Comparison of ENCODE assay signal across 8 cellular contexts in the genomic region with DNA sequence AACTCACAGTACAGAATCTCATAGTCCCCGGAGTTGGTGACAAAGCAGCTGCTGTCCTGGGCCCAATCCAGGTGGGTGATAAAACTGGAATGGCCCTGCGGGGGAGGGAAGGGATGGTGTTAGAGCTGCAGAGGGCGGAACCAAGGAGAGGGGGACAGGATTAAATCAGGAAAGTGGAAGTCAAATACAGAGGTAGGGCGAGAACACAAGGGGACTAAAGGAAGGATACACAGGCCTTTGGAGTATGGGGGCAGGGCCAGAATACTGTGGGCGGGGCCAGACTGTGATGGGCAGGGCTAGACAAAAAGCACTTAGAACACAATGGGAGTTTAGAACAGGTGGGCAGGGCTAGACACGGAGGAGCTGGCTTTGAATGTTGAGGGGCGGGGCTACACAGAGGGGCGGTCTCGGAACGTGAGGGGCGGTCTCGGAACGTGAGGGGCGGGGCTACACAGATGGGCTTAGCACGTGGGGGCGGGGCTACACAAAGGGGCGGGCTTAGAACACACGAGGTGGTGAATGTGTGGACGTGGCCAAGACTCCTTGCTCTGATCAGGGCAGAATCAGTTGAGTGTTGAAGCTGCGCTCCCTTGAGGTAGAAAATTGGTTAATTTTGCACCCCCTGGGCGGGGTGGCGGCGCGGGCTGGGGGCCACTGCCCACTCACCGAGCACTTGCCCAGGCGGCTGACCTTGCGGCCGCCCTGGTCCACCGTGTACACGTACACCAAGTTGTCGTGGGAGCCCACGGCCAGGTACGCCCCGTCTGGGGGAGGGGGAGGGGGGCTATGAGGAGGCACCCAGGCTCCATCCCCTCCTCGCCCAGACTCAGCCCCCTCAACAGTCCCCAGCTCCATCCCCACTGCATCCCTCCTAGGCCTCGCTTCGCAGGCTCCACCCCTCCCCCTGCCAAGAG. TPM values are rescaled to one million over a fixed set of nuclear protein-coding genes. Genes with fewer than 3 reads are reported as not detected.
DNase-seq lines count a peak whose midpoint lies in the region; ATAC-seq and TF ChIP-seq lines count a peak whose summit lies in the region.

No MANE protein-coding gene starts in this region.

- H3K9me2 ChIP-seq in DOHH2 (replicated peaks; ENCODE audit: control insufficient read depth, low read length) = no peaks in the 10 kb centered on the region

- peaks cover 9% of the 10 kb centered on the region; the same call in 1 of the 2 replicates for H3K9me1 ChIP-seq in IMR-90 (ENCODE audit: insufficient read depth, low read length)

- DNase-seq in IMR-90 = peak; percentile 80
- peak; percentile 86 for DNase-seq in SK-MEL-5 (ENCODE audit: low read depth, low spot score)
- peak; percentile 50 for DNase-seq in activated gamma-delta T cell treated with Interleukin-2 at 50 U/mL for 16 hours
- peak; percentile 96 for DNase-seq in glutamatergic neuron
- peak; percentile 69 for DNase-seq in prostate gland (ENCODE audit: low spot score)

- peak overlapping the region; percentile 6; the same call in 1 of the 2 replicates for H4K91ac ChIP-seq in IMR-90 (ENCODE audit: insufficient read depth, low read depth, low read length)

- peak; percentile 87 for ATAC-seq in IMR-90 (ENCODE audit: low read depth)
- no peak for ATAC-seq in GM21825 (IDR thresholded peaks at IDR 0.05; ENCODE audit: unreplicated experiment)
- ATAC-seq in HG02588 (IDR thresholded peaks at IDR 0.05; ENCODE audit: unreplicated experiment) = no peak

- H3K79me1 ChIP-seq in IMR-90 (ENCODE audit: low read depth in 1 of 2, low read length in 2 of 2) = peaks cover 0 to 12% of the 10 kb centered on the region in 2 experiments; a peak in 1 of 4 replicates

- peaks cover 8% of the 10 kb centered on the region for H3K36me3 Mint-ChIP-seq in glutamatergic neuron (ENCODE audit: unreplicated experiment)

- no peak overlapping the region for H3K23ac ChIP-seq in IMR-90 (ENCODE audit: low read depth, low read length)

- H3K4ac ChIP-seq in IMR-90 (ENCODE audit: low read depth, low read length) = no peak overlapping the region; the same call in 1 of the 2 replicates

- CTCF ChIA-PET in IMR-90 (lab: Yijun Ruan, JAX) = no interaction called here

- no peak overlapping the region for H2BK20ac ChIP-seq in IMR-90 (ENCODE audit: low read depth, low read length)

- TF ChIP-seq CTCF in DOHH2 (IDR thresholded peaks at IDR 0.05; ENCODE audit: low read depth, low read length, poor library complexity, severe bottlenecking) (no peak), IMR-90 (conservative IDR thresholded peaks at IDR 0.05; ENCODE audit: low read depth, low read length) (no peak), glutamatergic neuron (IDR thresholded peaks at IDR 0.05; ENCODE audit: partially characterized antibody, unreplicated experiment) (no peak), prostate gland (IDR thresholded peaks at IDR 0.05) (no peak)

- no peaks in the 10 kb centered on the region for H3K79me2 ChIP-seq in DOHH2 (ENCODE audit: control insufficient read depth, low read length)

- peak overlapping the region; percentile 82 for H3K4me3 Mint-ChIP-seq in glutamatergic neuron (ENCODE audit: unreplicated experiment)

- no peak overlapping the region; the same call in 2 of the 3 replicates for H2BK15ac ChIP-seq in IMR-90 (ENCODE audit: low read depth, low read length)

- no peaks in the 10 kb centered on the region for H3K4me1 Mint-ChIP-seq in glutamatergic neuron (ENCODE audit: low read depth, unreplicated experiment)

- H4K20me1 ChIP-seq in DOHH2 (ENCODE audit: control insufficient read depth, insufficient read depth, low read depth, low read length) (no peaks in the 10 kb centered on the region), IMR-90 (ENCODE audit: insufficient read depth, low read length) (peaks cover 3% of the 10 kb centered on the region; the same call in 1 of the 2 replicates)

- H3K56ac ChIP-seq in IMR-90 (ENCODE audit: extremely low read depth, insufficient read depth, low read length) = no peak overlapping the region

- no peak for TF ChIP-seq RAD21 in IMR-90 (IDR thresholded peaks at IDR 0.05; ENCODE audit: low read length)

- peak overlapping the region; percentile 56 for H2AFZ ChIP-seq in IMR-90 (replicated peaks; ENCODE audit: low read length, poor library complexity)

- H2BK5ac ChIP-seq in IMR-90 (ENCODE audit: low read depth, low read length, poor library complexity, severe bottlenecking) = peak overlapping the region; percentile 20

- H3K4me3 ChIP-seq in DOHH2 (ENCODE audit: low read length) (peak overlapping the region; percentile 22; the same call in 1 of the 2 replicates), IMR-90 (ENCODE audit: insufficient read depth, low read depth, low read length) (no peak overlapping the region), prostate gland (no peak overlapping the region)

- no peak overlapping the region; the same call in 1 of the 2 replicates for H2BK120ac ChIP-seq in IMR-90 (ENCODE audit: low read depth, low read length)

- intact Hi-C loops in IMR-90 (cut with micrococcal nuclease) (no loop called here), prostate gland (cut with DNase I) (no loop called here)

- H2AK9ac ChIP-seq in IMR-90 (replicated peaks; ENCODE audit: low read depth, low read length, poor library complexity) = peak overlapping the region; percentile 82

- H3K27ac ChIP-seq in DOHH2 (ENCODE audit: low read depth, low read length) (no peak overlapping the region), IMR-90 (ENCODE audit: insufficient read depth, low read length) (no peak overlapping the region), prostate gland (peak overlapping the region in 1 of 2 donors; percentile 66)

- H3K27me3 ChIP-seq in DOHH2 (ENCODE audit: control insufficient read depth, low read length) (no peaks in the 10 kb centered on the region), IMR-90 (ENCODE audit: control insufficient read depth, insufficient read depth, low read length) (no peaks in the 10 kb centered on the region), prostate gland (replicated peaks; ENCODE audit: insufficient read depth) (no peaks in the 10 kb centered on the region)

- H3K9me3 Mint-ChIP-seq in glutamatergic neuron (ENCODE audit: unreplicated experiment) = peaks cover 2% of the 10 kb centered on the region

- H3K9me3 ChIP-seq in DOHH2 (ENCODE audit: control insufficient read depth, insufficient read depth, low read length) (no peaks in the 10 kb centered on the region), IMR-90 (ENCODE audit: control insufficient read depth, insufficient read depth, low read length) (no peaks in the 10 kb centered on the region), prostate gland (no peaks in the 10 kb centered on the region)

- H3K4me1 ChIP-seq in DOHH2 (ENCODE audit: control insufficient read depth, low read length) (peaks cover 11% of the 10 kb centered on the region), IMR-90 (ENCODE audit: control insufficient read depth, insufficient read depth, low read length) (peaks cover 8% of the 10 kb centered on the region), prostate gland (replicated peaks) (peaks cover 6% of the 10 kb centered on the region)

- dilution Hi-C loops in IMR-90 (cut with HindIII; ENCODE audit: low sequenced_read_pairs, unreplicated experiment) = no loop called here

- POLR2A ChIA-PET in IMR-90 (lab: Charles Lee; ENCODE audit: unreplicated experiment) = no interaction called here

- H3K4me2 ChIP-seq in DOHH2 (ENCODE audit: low read length) = peak overlapping the region; percentile 53
- no peak overlapping the region for H3K4me2 ChIP-seq in IMR-90 (ENCODE audit: low read depth, low read length)

- H3F3A ChIP-seq in DOHH2 (ENCODE audit: control insufficient read depth, insufficient read depth) = 0 out of 2 replicates have a peak, but pooled peaks cover 2% of the 10 kb centered on the region

- H3K27me3 Mint-ChIP-seq in glutamatergic neuron (ENCODE audit: unreplicated experiment) = no peaks in the 10 kb centered on the region

- H3K27ac Mint-ChIP-seq in glutamatergic neuron (ENCODE audit: unreplicated experiment) = peak overlapping the region; percentile 91

- no peak overlapping the region for H4K5ac ChIP-seq in IMR-90 (ENCODE audit: low read depth, low read length)

- TF ChIP-seq POLR2A in IMR-90 (IDR thresholded peaks at IDR 0.05; ENCODE audit: low read depth, low read length) (no peak), prostate gland (IDR thresholded peaks at IDR 0.05) (peak; percentile 32)

- H4K8ac ChIP-seq in IMR-90 (ENCODE audit: low read depth in 2 of 2, low read length in 2 of 2) = peak overlapping the region in 1 of 2 experiments; percentile 8; a peak in 1 of 4 replicates

- H3K9ac ChIP-seq in IMR-90 (ENCODE audit: low read depth, low read length) = no peak overlapping the region

- no TSS peak for BruUV-seq in IMR-90 (replicated peaks; lab: Mats Ljungman, UMichigan)

- peak overlapping the region; percentile 71 for H2AK5ac ChIP-seq in IMR-90 (ENCODE audit: low read depth, low read length)

- in situ Hi-C loops in IMR-90 (cut with MboI; ENCODE audit: low sequenced_read_pairs) (no loop called here), SK-MEL-5 (cut with HindIII; ENCODE audit: low pct_unique_long_range_greater_than_20kb, low sequenced_read_pairs) (no loop called here)

- 61% methylated on average over 12 of the region's 37 CpGs; no CpG with 5 or more reads in 1 of the 2 experiments for WGBS in IMR-90 (ENCODE audit: extremely low coverage in 2 of 2, insufficient read length in 1 of 2), 2 experiments
- 44% methylated on average over 37 of the region's 37 CpGs for WGBS in prostate gland

- no peak overlapping the region for H3K14ac ChIP-seq in IMR-90 (replicated peaks; ENCODE audit: low read depth, low read length)

- H3K36me3 ChIP-seq in DOHH2 (ENCODE audit: control insufficient read depth, low read length) (peaks cover 29% of the 10 kb centered on the region), IMR-90 (ENCODE audit: control insufficient read depth, insufficient read depth, low read length) (peaks cover 49% of the 10 kb centered on the region), prostate gland (peaks cover 0 to 4% of the 10 kb centered on the region in 2 donors)

- no peak overlapping the region for H3K18ac ChIP-seq in IMR-90 (ENCODE audit: low read depth, low read length)

RNA-seq across cellular contexts. Expression of a gene that starts 14.0 kb away (rescaled TPM):
- total RNA-seq in IMR-90 (2012; rRNA removed) (not detected in 2 replicates), glutamatergic neuron (ENCODE audit: unreplicated experiment) (not detected), prostate gland (1 to 10 TPM in 1 of 2 donors, under 1 TPM in 1; 0.55 to 2.4 TPM)
- 0.02 and 0.04 TPM in 2 replicates for polyA plus RNA-seq in IMR-90 (2012; rRNA removed)
- polyA plus RNA-seq in IMR-90 (2012; cell fraction: cytosol; rRNA removed) = 0.02 and 0.07 TPM in 2 replicates
- polyA plus RNA-seq in IMR-90 (2012; cell fraction: nucleus; rRNA removed; ENCODE audit: low replicate concordance) = 0.16 and 0.17 TPM in 2 replicates
- total RNA-seq in SK-MEL-5 (2014; rRNA removed; shearing (Covaris generic)) = 0.24 TPM in 1 of 2 replicates, not detected in the other
- polyA plus RNA-seq in SK-MEL-5 (2015; cell fraction: cytosol; rRNA removed) = 0.11 and 0.27 TPM in 2 replicates
- polyA plus RNA-seq in SK-MEL-5 (2015; cell fraction: nucleus; rRNA removed) = 0.11 and 0.42 TPM in 2 replicates

RNA-seq across cellular contexts. Expression of a gene that starts 23.1 kb away (rescaled TPM):
- total RNA-seq in IMR-90 (2012; rRNA removed) (11.1 and 11.8 TPM in 2 replicates), glutamatergic neuron (ENCODE audit: unreplicated experiment) (53.2 TPM), prostate gland (10 to 100 TPM; 47.3 to 55.6 TPM)
- polyA plus RNA-seq in IMR-90 (2012; rRNA removed) = 25.3 and 26.0 TPM in 2 replicates
- 16.1 and 17.7 TPM in 2 replicates for polyA plus RNA-seq in IMR-90 (2012; cell fraction: cytosol; rRNA removed)
- 126 and 168 TPM in 2 replicates for polyA plus RNA-seq in IMR-90 (2012; cell fraction: nucleus; rRNA removed; ENCODE audit: low replicate concordance)
- 42.8 and 46.8 TPM in 2 replicates for total RNA-seq in SK-MEL-5 (2014; rRNA removed; shearing (Covaris generic))
- 62.0 and 62.1 TPM in 2 replicates for polyA plus RNA-seq in SK-MEL-5 (2015; cell fraction: cytosol; rRNA removed)
- polyA plus RNA-seq in SK-MEL-5 (2015; cell fraction: nucleus; rRNA removed) = 113 and 139 TPM in 2 replicates

RNA-seq across cellular contexts. Expression of a gene that starts 31.4 kb away (rescaled TPM):
- total RNA-seq in IMR-90 (2012; rRNA removed) = 3.9 and 5.2 TPM in 2 replicates
- polyA plus RNA-seq in IMR-90 (2012; rRNA removed) = 9.6 and 10.9 TPM in 2 replicates
- 7.8 and 9.8 TPM in 2 replicates for polyA plus RNA-seq in IMR-90 (2012; cell fraction: cytosol; rRNA removed)
- 7.1 and 10.8 TPM in 2 replicates for polyA plus RNA-seq in IMR-90 (2012; cell fraction: nucleus; rRNA removed; ENCODE audit: low replicate concordance)
- 7.0 and 10.2 TPM in 2 replicates for total RNA-seq in SK-MEL-5 (2014; rRNA removed; shearing (Covaris generic))
- polyA plus RNA-seq in SK-MEL-5 (2015; cell fraction: cytosol; rRNA removed) = 12.2 and 13.4 TPM in 2 replicates
- 4.1 and 6.7 TPM in 2 replicates for polyA plus RNA-seq in SK-MEL-5 (2015; cell fraction: nucleus; rRNA removed)
- 10.5 TPM for total RNA-seq in glutamatergic neuron (ENCODE audit: unreplicated experiment)
- total RNA-seq in prostate gland = 10 to 100 TPM in 1 of 2 donors, 1 to 10 TPM in 1; 7.2 to 14.5 TPM

RNA-seq across cellular contexts. Expression of a gene that starts 52.0 kb away (rescaled TPM):
- total RNA-seq in IMR-90 (2012; rRNA removed) = 0.18 and 0.28 TPM in 2 replicates
- polyA plus RNA-seq in IMR-90 (2012; rRNA removed) = 0.63 and 1.2 TPM in 2 replicates
- polyA plus RNA-seq in IMR-90 (2012; cell fraction: cytosol; rRNA removed) = 0.35 and 0.55 TPM in 2 replicates
- 13.9 and 14.7 TPM in 2 replicates for polyA plus RNA-seq in IMR-90 (2012; cell fraction: nucleus; rRNA removed; ENCODE audit: low replicate concordance)
- 0.05 TPM in 1 of 2 replicates, not detected in the other for total RNA-seq in SK-MEL-5 (2014; rRNA removed; shearing (Covaris generic))
- polyA plus RNA-seq in SK-MEL-5 (2015; cell fraction: cytosol; rRNA removed) = 0.02 TPM in 1 of 2 replicates, not detected in the other
- polyA plus RNA-seq in SK-MEL-5 (2015; cell fraction: nucleus; rRNA removed) = 1.9 and 4.7 TPM in 2 replicates
- total RNA-seq in glutamatergic neuron (ENCODE audit: unreplicated experiment) = 36.4 TPM
- 1 to 10 TPM; 2.6 to 4.9 TPM for total RNA-seq in prostate gland
